ENCODE assay signal across 8 cellular contexts in genomic region chr22:16891892-16892291, GRCh38.
DNase-seq lines count a peak whose midpoint lies in the region; ATAC-seq, FAIRE-seq and TF ChIP-seq lines count a peak whose summit lies in the region.
"Not testable (repeated sequence)": the region's sequence is repeated elsewhere in the genome, so short reads cannot be mapped to it uniquely, and the experiment has no call there.

No MANE protein-coding gene starts in this region.

- not testable (repeated sequence) for TF ChIP-seq EP300 in A549 (IDR thresholded peaks at IDR 0.05); K562 (IDR thresholded peaks at IDR 0.05; ENCODE audit: low read length)

- CTCF ChIA-PET in A549 (lab: Yijun Ruan, JAX); PC-9 (lab: Charles Lee); K562 (lab: Yijun Ruan, JAX; ENCODE audit: low intra/inter-chr PET ratio): not testable (repeated sequence)

- H3K4me3 ChIP-seq in A549; GM06990 (replicated peaks; ENCODE audit: low read depth, low read length); PC-9; K562; epithelial cell of proximal tubule (ENCODE audit: low read depth, low read length); left lung; neural progenitor cell; spleen: not testable (repeated sequence)

- not testable (repeated sequence) for H3K9me3 Mint-ChIP-seq in neural progenitor cell

- H3K27ac ChIP-seq in A549; PC-9; K562 (ENCODE audit: extremely low read depth, low read depth, low read length); left lung; neural progenitor cell; spleen: not testable (repeated sequence)

- H4K20me1 ChIP-seq in PC-9 (ENCODE audit: insufficient read depth); K562 (replicated peaks; ENCODE audit: control insufficient read depth, insufficient read depth, low read length); neural progenitor cell (ENCODE audit: low read depth): not testable (repeated sequence)

- intact Hi-C loops in PC-9 (cut with micrococcal nuclease; ENCODE audit: unreplicated experiment); left lung (cut with DNase I); spleen (cut with DNase I; ENCODE audit: low total_unique reads): not testable (repeated sequence)
- intact Hi-C loops in K562 (cut with micrococcal nuclease): loop anchor here (10.0 kb wide), 1 partner anchor 117 kb away; no protein-coding TSS in a partner anchor

- H3K27me3 Mint-ChIP-seq in neural progenitor cell (ENCODE audit: insufficient read depth, low read depth): not testable (repeated sequence)

- TF ChIP-seq RAD21 in A549 (conservative IDR thresholded peaks at IDR 0.05 in 1 of 2, IDR thresholded peaks at IDR 0.05 in 1 of 2): peak in 1 of 2 experiments; percentile 4; a peak in 1 of 5 replicates
- peak; percentile 59 to 68 for TF ChIP-seq RAD21 in K562 (CRISPR knock-in tag; conservative IDR thresholded peaks at IDR 0.05 in 1 of 2, IDR thresholded peaks at IDR 0.05 in 1 of 2)

- WGBS in A549 (ENCODE audit: missing lambda C conversion rate): 0% methylated on average over 4 of the region's 4 CpGs
- WGBS in K562 (ENCODE audit: insufficient coverage, low coverage, missing lambda C conversion rate): 0% methylated on average over 3 of the region's 4 CpGs
- 1 to 5% (median 2%) methylated on average over 3 to 4 of the region's 4 CpGs for WGBS in spleen, 5 donors

- not testable (repeated sequence) for H3F3A ChIP-seq in PC-9 (ENCODE audit: insufficient read depth, low read depth); neural progenitor cell (ENCODE audit: low read depth)

- POLR2A ChIA-PET in A549 (lab: Yijun Ruan, JAX); PC-9 (lab: Charles Lee; ENCODE audit: unreplicated experiment); K562 (lab: Yijun Ruan, JAX): not testable (repeated sequence)

- not testable (repeated sequence) for H3K36me3 Mint-ChIP-seq in neural progenitor cell

- H3K79me2 ChIP-seq in PC-9 (ENCODE audit: low read depth); K562 (ENCODE audit: control insufficient read depth, insufficient read depth, low read length); neural progenitor cell (ENCODE audit: low read depth): not testable (repeated sequence)

- DNase-seq in A549 (ENCODE audit: low read depth in 1 of 2, low spot score in 1 of 2); GM06990 (ENCODE audit: extremely low read depth, insufficient read length); PC-9; K562 (ENCODE audit: extremely low read depth in 1 of 4, low spot score in 3 of 4); epithelial cell of proximal tubule (ENCODE audit: low read depth); left lung; neural progenitor cell (ENCODE audit: low spot score); spleen: not testable (repeated sequence)

- not testable (repeated sequence) for H3K9me1 ChIP-seq in K562 (ENCODE audit: control insufficient read depth, insufficient read depth, low read length)

- TF ChIP-seq POLR2A in A549 (IDR thresholded peaks at IDR 0.05; ENCODE audit: low read length); K562 (conservative IDR thresholded peaks at IDR 0.05); spleen (IDR thresholded peaks at IDR 0.05): not testable (repeated sequence)

- H2AFZ ChIP-seq in PC-9; K562 (ENCODE audit: low read depth, low read length); neural progenitor cell (replicated peaks): not testable (repeated sequence)

- ATAC-seq in A549, K562, left lung: not testable (repeated sequence)

- not testable (repeated sequence) for H3K36me3 ChIP-seq in GM06990 (ENCODE audit: control insufficient read depth, insufficient read depth, low read length); PC-9 (ENCODE audit: low read depth); K562 (ENCODE audit: control insufficient read depth, insufficient read depth, low read length); left lung; neural progenitor cell; spleen

- not testable (repeated sequence) for H3K9ac ChIP-seq in K562 (ENCODE audit: insufficient read depth in 1 of 2, low read depth in 2 of 2, low read length in 2 of 2); neural progenitor cell

- H3K9me3 ChIP-seq in A549; PC-9 (ENCODE audit: insufficient read depth, low read depth); K562 (replicated peaks; ENCODE audit: control insufficient read depth, insufficient read depth, low read depth, low read length); left lung; neural progenitor cell (ENCODE audit: low read depth); spleen: not testable (repeated sequence)

- H3K4me3 Mint-ChIP-seq in neural progenitor cell: not testable (repeated sequence)

- H3K4me2 ChIP-seq in A549; PC-9; K562 (ENCODE audit: insufficient read depth, low read length); neural progenitor cell: not testable (repeated sequence)

- not testable (repeated sequence) for H3K4me1 ChIP-seq in A549; PC-9 (replicated peaks; ENCODE audit: insufficient read depth); K562 (replicated peaks in 1 of 2; ENCODE audit: control insufficient read depth in 2 of 2, insufficient read depth in 2 of 2, low read length in 2 of 2); left lung; neural progenitor cell; spleen

- BruUV-seq in PC-9 (replicated peaks; lab: Mats Ljungman, UMichigan); K562 (replicated peaks; lab: Mats Ljungman, UMichigan): not testable (repeated sequence)

- H3K4me1 Mint-ChIP-seq in neural progenitor cell: not testable (repeated sequence)

- TF ChIP-seq CTCF in A549 (IDR thresholded peaks at IDR 0.05): not testable (repeated sequence)
- TF ChIP-seq CTCF in GM06990 (IDR thresholded peaks at IDR 0.05; ENCODE audit: insufficient read depth, low read length, poor library complexity, severe bottlenecking): peak; percentile 8
- peak; percentile 47; the same call in 1 of the 2 replicates for TF ChIP-seq CTCF in PC-9 (conservative IDR thresholded peaks at IDR 0.05)
- TF ChIP-seq CTCF in K562 (IDR thresholded peaks at IDR 0.05 in 2 of 3, conservative IDR thresholded peaks at IDR 0.05 in 1 of 3; ENCODE audit: insufficient read depth in 2 of 3, low read depth in 1 of 3, low read length in 3 of 3): peak in 1 of 3 experiments; percentile 21; a peak in 1 of 6 replicates
- peak; percentile 9 for TF ChIP-seq CTCF in epithelial cell of proximal tubule (conservative IDR thresholded peaks at IDR 0.05; ENCODE audit: low read depth, low read length)
- TF ChIP-seq CTCF in left lung (IDR thresholded peaks at IDR 0.05): peak; percentile 18 to 48
- peak; percentile 57 for TF ChIP-seq CTCF in neural progenitor cell (IDR thresholded peaks at IDR 0.05)
- TF ChIP-seq CTCF in spleen (IDR thresholded peaks at IDR 0.05 in 8 of 11, conservative IDR thresholded peaks at IDR 0.05 in 3 of 11): peak; percentile 15 to 64 (median 50)

- H3K27me3 ChIP-seq in GM06990 (replicated peaks; ENCODE audit: control insufficient read depth, insufficient read depth, low read length); PC-9 (ENCODE audit: insufficient read depth, low read depth); K562 (ENCODE audit: control insufficient read depth in 2 of 2, insufficient read depth in 2 of 2, low read length in 2 of 2); left lung; neural progenitor cell; spleen (replicated peaks in 1 of 7): not testable (repeated sequence)

- FAIRE-seq in A549 (lab: Jason Lieb, UNC); K562 (lab: Jason Lieb, UNC): not testable (repeated sequence)

- not testable (repeated sequence) for H3K9me2 ChIP-seq in PC-9 (ENCODE audit: insufficient read depth)

- in situ Hi-C loops in K562 (cut with MboI): not testable (repeated sequence)

- not testable (repeated sequence) for H3K27ac Mint-ChIP-seq in neural progenitor cell

TF ChIP-seq in A549, 52 proteins besides CTCF, POLR2A, EP300 and RAD21:
- TF ChIP-seq SMC3 (IDR thresholded peaks at IDR 0.05): peak; percentile 14; the same call in 1 of the 3 replicates

TF ChIP-seq in K562, 482 proteins besides CTCF, POLR2A, EP300 and RAD21:
- peak; percentile 29; the same call in 1 of the 2 replicates for TF ChIP-seq DEAF1 (CRISPR knock-in tag; IDR thresholded peaks at IDR 0.05)
